ENCODE assay signal across 1 cellular context in genomic region chr10:124791378-124792348, GRCh38.
TF ChIP-seq lines count a peak whose summit lies in the region.

Gene EEF1AKMT2, minus strand, starts transcription at chr10:124791887. Its CDS starts 54 bp downstream, at chr10:124791833.

TF ChIP-seq in HepG2, 621 proteins besides CTCF, POLR2A, EP300 and RAD21 (continued from another document and continues in another):
- peak; percentile 62; the same call in 1 of the 2 replicates for TF ChIP-seq ZNF773 (CRISPR knock-in tag; IDR thresholded peaks at IDR 0.05; ENCODE audit: borderline replicate concordance)
- no peak for TF ChIP-seq RXRB (CRISPR knock-in tag; IDR thresholded peaks at IDR 0.05; ENCODE audit: borderline replicate concordance)
- no peak for TF ChIP-seq ARNTL (CRISPR knock-in tag; IDR thresholded peaks at IDR 0.05)
- TF ChIP-seq ATAD3A (CRISPR knock-in tag; IDR thresholded peaks at IDR 0.05), result no peak
- TF ChIP-seq KLF11 (CRISPR knock-in tag; IDR thresholded peaks at IDR 0.05), result 0 out of 2 replicates have a peak, but pooled peaks have one; percentile 25
- TF ChIP-seq TFAP4 (IDR thresholded peaks at IDR 0.05; ENCODE audit: borderline replicate concordance, low read depth), result peak; percentile 8; the same call in 1 of the 2 replicates
- TF ChIP-seq FOSL1 (CRISPR knock-in tag; IDR thresholded peaks at IDR 0.05; ENCODE audit: borderline replicate concordance), result peak; percentile 45; the same call in 1 of the 2 replicates
- TF ChIP-seq EZH2 (conservative IDR thresholded peaks at IDR 0.05; ENCODE audit: low read depth, low read length), result no peak
- TF ChIP-seq ARHGAP35 (CRISPR knock-in tag; IDR thresholded peaks at IDR 0.05; ENCODE audit: borderline replicate concordance), result peak; percentile 59; the same call in 1 of the 2 replicates
- no peak for TF ChIP-seq ZNF3 (CRISPR knock-in tag; IDR thresholded peaks at IDR 0.05)
- no peak for TF ChIP-seq KDM1A (CRISPR knock-in tag; IDR thresholded peaks at IDR 0.05)
- no peak for TF ChIP-seq ATM (IDR thresholded peaks at IDR 0.05; ENCODE audit: borderline replicate concordance)
- peak; percentile 87 for TF ChIP-seq SPEN (CRISPR knock-in tag; IDR thresholded peaks at IDR 0.05; ENCODE audit: low read depth)
- TF ChIP-seq SALL2 (CRISPR knock-in tag; IDR thresholded peaks at IDR 0.05), result peak; percentile 81; the same call in 1 of the 2 replicates
- TF ChIP-seq SP2 (CRISPR knock-in tag; IDR thresholded peaks at IDR 0.05), result no peak
- peak; percentile 63; the same call in 1 of the 2 replicates for TF ChIP-seq NR0B2 (CRISPR knock-in tag; IDR thresholded peaks at IDR 0.05)
- peak; percentile 68; the same call in 1 of the 2 replicates for TF ChIP-seq AKNA (CRISPR knock-in tag; IDR thresholded peaks at IDR 0.05; ENCODE audit: borderline replicate concordance)
- no peak for TF ChIP-seq ZNF672 (CRISPR knock-in tag; IDR thresholded peaks at IDR 0.05)
- no peak for TF ChIP-seq IKZF1 (IDR thresholded peaks at IDR 0.05)
- TF ChIP-seq FOXJ3 (CRISPR knock-in tag; IDR thresholded peaks at IDR 0.05; ENCODE audit: borderline replicate concordance), result peak; percentile 51; the same call in 1 of the 2 replicates
- TF ChIP-seq ZNF124 (CRISPR knock-in tag; IDR thresholded peaks at IDR 0.05), result 0 out of 2 replicates have a peak, but pooled peaks have one; percentile 17
- no peak; the same call in 1 of the 2 replicates for TF ChIP-seq GZF1 (CRISPR knock-in tag; IDR thresholded peaks at IDR 0.05)
- TF ChIP-seq ZNF878 (CRISPR knock-in tag; IDR thresholded peaks at IDR 0.05), result no peak
- peak; percentile 31; the same call in 1 of the 2 replicates for TF ChIP-seq NFYC (CRISPR knock-in tag; IDR thresholded peaks at IDR 0.05)
- TF ChIP-seq ZNF180 (CRISPR knock-in tag; IDR thresholded peaks at IDR 0.05; ENCODE audit: borderline replicate concordance, low read depth), result no peak
- no peak; the same call in 1 of the 2 replicates for TF ChIP-seq ZFYVE20 (CRISPR knock-in tag; IDR thresholded peaks at IDR 0.05; ENCODE audit: borderline replicate concordance, low read depth)
- TF ChIP-seq JARID2 (CRISPR knock-in tag; IDR thresholded peaks at IDR 0.05; ENCODE audit: insufficient replicate concordance), result no peak
- no peak for TF ChIP-seq NR2F1 (CRISPR knock-in tag; IDR thresholded peaks at IDR 0.05)
- peak; percentile 81; the same call in 1 of the 2 replicates for TF ChIP-seq ZNF614 (CRISPR knock-in tag; IDR thresholded peaks at IDR 0.05; ENCODE audit: borderline replicate concordance)
- no peak for TF ChIP-seq RCOR2 (CRISPR knock-in tag; IDR thresholded peaks at IDR 0.05)
- TF ChIP-seq POGK (CRISPR knock-in tag; conservative IDR thresholded peaks at IDR 0.05), result peak; percentile 95
- no peak for TF ChIP-seq FLYWCH1 (CRISPR knock-in tag; IDR thresholded peaks at IDR 0.05)
- 0 out of 2 replicates have a peak, but pooled peaks have one; percentile 20 for TF ChIP-seq ZNF34 (CRISPR knock-in tag; IDR thresholded peaks at IDR 0.05; ENCODE audit: borderline replicate concordance)
- no peak; the same call in 1 of the 2 replicates for TF ChIP-seq ZBTB3 (CRISPR knock-in tag; IDR thresholded peaks at IDR 0.05; ENCODE audit: borderline replicate concordance, low read depth)
- peak; percentile 84 for TF ChIP-seq FOXC1 (CRISPR knock-in tag; IDR thresholded peaks at IDR 0.05; ENCODE audit: borderline replicate concordance)
- TF ChIP-seq ZNF713 (CRISPR knock-in tag; IDR thresholded peaks at IDR 0.05), result no peak
- TF ChIP-seq ZNF891 (CRISPR knock-in tag; IDR thresholded peaks at IDR 0.05), result peak; percentile 94
- peak; percentile 90 for TF ChIP-seq ZNF580 (CRISPR knock-in tag; IDR thresholded peaks at IDR 0.05; ENCODE audit: borderline replicate concordance, low read depth)
- TF ChIP-seq ZNF17 (CRISPR knock-in tag; IDR thresholded peaks at IDR 0.05), result no peak
- peak; percentile 70; the same call in 1 of the 2 replicates for TF ChIP-seq MEIS2 (CRISPR knock-in tag; IDR thresholded peaks at IDR 0.05)
- peak; percentile 87 for TF ChIP-seq ARNT2 (CRISPR knock-in tag; IDR thresholded peaks at IDR 0.05; ENCODE audit: low read depth)
- peak; percentile 99 for TF ChIP-seq U2AF1 (optimal IDR thresholded peaks at IDR 0.05; ENCODE audit: low read depth, low read length)
- peak; percentile 84 for TF ChIP-seq MXD4 (CRISPR knock-in tag; IDR thresholded peaks at IDR 0.05)
- peak; percentile 98 for TF ChIP-seq POLR2G (IDR thresholded peaks at IDR 0.05; ENCODE audit: low read depth, low read length)
- TF ChIP-seq ZNF354B (CRISPR knock-in tag; IDR thresholded peaks at IDR 0.05), result no peak
- TF ChIP-seq SRSF4 (IDR thresholded peaks at IDR 0.05; ENCODE audit: low read depth, low read length, poor library complexity, severe bottlenecking), result no peak
- no peak for TF ChIP-seq FIP1L1 (IDR thresholded peaks at IDR 0.05; ENCODE audit: borderline replicate concordance, insufficient read depth, low read depth, low read length)
- 0 out of 2 replicates have a peak, but pooled peaks have one; percentile 17 for TF ChIP-seq MAZ (IDR thresholded peaks at IDR 0.05; ENCODE audit: borderline replicate concordance, low read depth, low read length)
- peak; percentile 91 for TF ChIP-seq MAZ (CRISPR knock-in tag; IDR thresholded peaks at IDR 0.05; ENCODE audit: low read depth)
- peak; percentile 75 for TF ChIP-seq LCORL (IDR thresholded peaks at IDR 0.05)
- peak; percentile 88 for TF ChIP-seq LCORL (CRISPR knock-in tag; IDR thresholded peaks at IDR 0.05)
- TF ChIP-seq BRCA1 (CRISPR knock-in tag; IDR thresholded peaks at IDR 0.05), result peak; percentile 90
- TF ChIP-seq ZNF136 (CRISPR knock-in tag; IDR thresholded peaks at IDR 0.05; ENCODE audit: low read depth), result no peak; the same call in 1 of the 2 replicates
- peak; percentile 35; the same call in 1 of the 2 replicates for TF ChIP-seq ZBED4 (CRISPR knock-in tag; IDR thresholded peaks at IDR 0.05; ENCODE audit: borderline replicate concordance)
- no peak for TF ChIP-seq ZNF562 (CRISPR knock-in tag; IDR thresholded peaks at IDR 0.05; ENCODE audit: borderline replicate concordance)
- TF ChIP-seq KLF6 (CRISPR knock-in tag; IDR thresholded peaks at IDR 0.05), result peak; percentile 95
- TF ChIP-seq MIXL1 (CRISPR knock-in tag; IDR thresholded peaks at IDR 0.05), result 0 out of 2 replicates have a peak, but pooled peaks have one; percentile 44
- TF ChIP-seq PHF21A (CRISPR knock-in tag; IDR thresholded peaks at IDR 0.05), result peak; percentile 78
- peak; percentile 78; the same call in 1 of the 2 replicates for TF ChIP-seq CBX5 (CRISPR knock-in tag; IDR thresholded peaks at IDR 0.05; ENCODE audit: borderline replicate concordance)
- TF ChIP-seq ZNF777 (CRISPR knock-in tag; IDR thresholded peaks at IDR 0.05), result peak; percentile 100
- no peak for TF ChIP-seq ZKSCAN1 (IDR thresholded peaks at IDR 0.05; ENCODE audit: low read length)
- 0 out of 2 replicates have a peak, but pooled peaks have one; percentile 28 for TF ChIP-seq ZNF546 (CRISPR knock-in tag; conservative IDR thresholded peaks at IDR 0.05)
